8 cellular contexts compared by ENCODE assay signal in the genomic region with DNA sequence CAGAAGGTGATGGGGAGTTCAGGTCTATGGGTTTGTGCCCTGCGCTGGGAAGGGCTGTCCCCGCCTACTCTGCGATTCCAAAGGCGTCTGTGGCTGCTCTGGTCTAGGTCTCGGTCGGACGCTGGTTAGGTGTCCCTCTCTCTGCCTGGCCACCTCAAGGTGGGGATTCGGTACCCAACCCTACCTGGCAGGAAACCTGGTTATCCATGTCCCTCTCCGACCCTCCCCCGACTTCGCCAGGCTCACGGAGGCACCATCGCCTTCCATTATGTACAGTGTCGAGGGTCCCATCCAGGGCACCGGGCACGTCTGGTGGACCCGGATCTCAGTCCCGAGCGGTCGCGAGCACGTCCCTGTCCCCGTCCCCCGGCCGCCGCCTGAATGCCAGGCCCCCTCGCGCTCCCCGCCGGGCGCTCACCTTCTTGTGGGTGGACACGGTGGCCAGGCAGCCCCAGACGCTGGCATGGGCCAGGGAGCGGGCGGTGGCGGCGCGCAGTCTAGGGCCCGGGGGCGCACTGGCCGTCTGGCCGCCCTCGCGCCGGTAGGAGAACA. TPM values are rescaled to one million over a fixed set of nuclear protein-coding genes. Genes with fewer than 3 reads are reported as not detected.
DNase-seq lines count a peak whose midpoint lies in the region; ATAC-seq, FAIRE-seq and TF ChIP-seq lines count a peak whose summit lies in the region.

No MANE protein-coding gene starts in this region.

- no peaks in the 10 kb centered on the region for H3K9me3 ChIP-seq in right lobe of liver

- FAIRE-seq in bronchial epithelial cell (lab: Jason Lieb, UNC): no peak

- intact Hi-C loops in right lobe of liver (cut with DNase I): no loop called here

- TF ChIP-seq POLR2A in right lobe of liver (IDR thresholded peaks at IDR 0.05): no peak

- 3% methylated on average over 16 of the region's 45 CpGs for WGBS in right lobe of liver (ENCODE audit: insufficient coverage, low coverage, low lambda C conversion rate, missing lambda C conversion rate)

- peak overlapping the region; percentile 30 for H3K4me3 Mint-ChIP-seq in T-helper 2 cell treated with Interferon-gamma antibody and Interleukin-4, amounts not matched to agents 5 μg/mL and 100 μg/mL, for 36 hours

- no peaks in the 10 kb centered on the region for H3K9me3 Mint-ChIP-seq in T-helper 2 cell treated with Interferon-gamma antibody and Interleukin-4, amounts not matched to agents 5 μg/mL and 100 μg/mL, for 36 hours

- H3K27me3 Mint-ChIP-seq in T-helper 2 cell treated with Interferon-gamma antibody and Interleukin-4, amounts not matched to agents 5 μg/mL and 100 μg/mL, for 36 hours (ENCODE audit: low read depth): peaks cover 67% of the 10 kb centered on the region

- TF ChIP-seq CTCF in bronchial epithelial cell (IDR thresholded peaks at IDR 0.05; ENCODE audit: insufficient read depth, low read length, severe bottlenecking): no peak
- no peak for TF ChIP-seq CTCF in right lobe of liver (IDR thresholded peaks at IDR 0.05)

- H3K36me3 ChIP-seq in bronchial epithelial cell (ENCODE audit: control insufficient read depth, insufficient read depth, low read length) (no peaks in the 10 kb centered on the region), right lobe of liver (no peaks in the 10 kb centered on the region)

- no peak for DNase-seq in T-helper 2 cell treated with Interferon-gamma antibody and Interleukin-4, amounts not matched to agents 5 μg/mL and 100 μg/mL, for 36 hours (ENCODE audit: low spot score)
- DNase-seq in T-helper 2 cell (no peak), bronchial epithelial cell (ENCODE audit: low read depth) (no peak), right lobe of liver (no peak), superior temporal gyrus (ENCODE audit: extremely low spot score) (peak; percentile 20), dedifferentiated amniotic fluid mesenchymal stem cell (ENCODE audit: extremely low spot score) (no peak), activated gamma-delta T cell treated with Interleukin-2 at 50 U/mL for 16 hours (no peak)

- H3K4me3 ChIP-seq in bronchial epithelial cell (ENCODE audit: low read depth, low read length) (peak overlapping the region; percentile 36), right lobe of liver (peak overlapping the region; percentile 25 to 41 (median 27))

- no peaks in the 10 kb centered on the region for H3K27me3 ChIP-seq in bronchial epithelial cell (ENCODE audit: control insufficient read depth, insufficient read depth, low read length)
- H3K27me3 ChIP-seq in right lobe of liver: peaks cover 7 to 21% of the 10 kb centered on the region in 2 donors

- H3K36me3 Mint-ChIP-seq in T-helper 2 cell treated with Interferon-gamma antibody and Interleukin-4, amounts not matched to agents 5 μg/mL and 100 μg/mL, for 36 hours (ENCODE audit: low read depth): no peaks in the 10 kb centered on the region

- H3K27ac ChIP-seq in right lobe of liver: no peak overlapping the region

- H3K27ac Mint-ChIP-seq in T-helper 2 cell treated with Interferon-gamma antibody and Interleukin-4, amounts not matched to agents 5 μg/mL and 100 μg/mL, for 36 hours: no peak overlapping the region

- peak in 3 of 4 donors; percentile 6 to 46 (median 29) for ATAC-seq in right lobe of liver
- ATAC-seq in GM21576 (IDR thresholded peaks at IDR 0.05; ENCODE audit: unreplicated experiment): no peak

- H3K4me1 ChIP-seq in right lobe of liver: peaks cover 0 to 11% (median 0%) of the 10 kb centered on the region in 4 donors

- peaks cover 8% of the 10 kb centered on the region for H3K4me1 Mint-ChIP-seq in T-helper 2 cell treated with Interferon-gamma antibody and Interleukin-4, amounts not matched to agents 5 μg/mL and 100 μg/mL, for 36 hours (ENCODE audit: low read depth)

RNA-seq across cellular contexts. Expression of gene CREG2, which starts 0.6 kb away (rescaled TPM):
- total RNA-seq in bronchial epithelial cell (0.26 and 0.38 TPM in 2 replicates), right lobe of liver (under 1 TPM in 1 of 6 experiments, not detected in 5; 0.20 TPM)
